ENCODE assay signal across 10 cellular contexts in genomic region chr10:132541601-132542011, GRCh38. TPM values are rescaled to one million over a fixed set of nuclear protein-coding genes. Genes with fewer than 3 reads are reported as not detected.
DNase-seq lines count a peak whose midpoint lies in the region; ATAC-seq, FAIRE-seq and TF ChIP-seq lines count a peak whose summit lies in the region.
"Had no signal": no experiment of that assay in that cellular context is flagged by ENCODE, and none has a peak within 500 bp of the region (broad histone marks: within the 10 kb centered on the region; RNA-seq: fewer than 3 reads in every experiment).

No MANE protein-coding gene starts in this region.

- peak; percentile 48 for FAIRE-seq in GM19239 (lab: Jason Lieb, UNC)
- FAIRE-seq: islet of Langerhans had no signal

- no peak for DNase-seq in CD8-positive, alpha-beta T cell
- DNase-seq in GM19239 (ENCODE audit: insufficient read length, low spot score) (no peak), stomach (no peak)
- no peak for DNase-seq in naive thymus-derived CD4-positive, alpha-beta T cell
- DNase-seq in CD8-positive, alpha-beta memory T cell: no peak
- DNase-seq: NCI-H1694 had no signal

- no peak for TF ChIP-seq POLR2A in stomach (IDR thresholded peaks at IDR 0.05)

- H3K9me3 ChIP-seq in CD8-positive, alpha-beta T cell (ENCODE audit: low read length): no peaks in the 10 kb centered on the region
- no peaks in the 10 kb centered on the region for H3K9me3 ChIP-seq in naive thymus-derived CD4-positive, alpha-beta T cell (ENCODE audit: control insufficient read depth in 2 of 3, low read length in 3 of 3)
- no peaks in the 10 kb centered on the region for H3K9me3 ChIP-seq in CD8-positive, alpha-beta memory T cell (ENCODE audit: low read length)
- no peaks in the 10 kb centered on the region for H3K9me3 ChIP-seq in stomach

- no peaks in the 10 kb centered on the region for H3K9me3 Mint-ChIP-seq in CD8-positive, alpha-beta T cell
- H3K9me3 Mint-ChIP-seq in activated naive CD8-positive, alpha-beta T cell (ENCODE audit: low read depth): no peaks in the 10 kb centered on the region
- H3K9me3 Mint-ChIP-seq in naive thymus-derived CD4-positive, alpha-beta T cell: no peaks in the 10 kb centered on the region
- H3K9me3 Mint-ChIP-seq in CD8-positive, alpha-beta memory T cell: no peaks in the 10 kb centered on the region

- peaks cover 5% of the 10 kb centered on the region for H3K36me3 Mint-ChIP-seq in CD8-positive, alpha-beta T cell
- H3K36me3 Mint-ChIP-seq in activated naive CD8-positive, alpha-beta T cell: peaks cover 2% of the 10 kb centered on the region
- H3K36me3 Mint-ChIP-seq in naive thymus-derived CD4-positive, alpha-beta T cell: peaks cover 0 to 11% (median 0%) of the 10 kb centered on the region in 5 donors
- H3K36me3 Mint-ChIP-seq in CD8-positive, alpha-beta memory T cell: peaks cover 0 to 1% (median 0%) of the 10 kb centered on the region in 3 donors

- intact Hi-C loops in CD8-positive, alpha-beta T cell (cut with DNase I, micrococcal nuclease): no loop called here
- intact Hi-C loops in naive thymus-derived CD4-positive, alpha-beta T cell (cut with micrococcal nuclease): no loop called here
- intact Hi-C loops in stomach (cut with DNase I; ENCODE audit: low total_unique reads): no loop called here

- H3K4me1 Mint-ChIP-seq in CD8-positive, alpha-beta T cell (ENCODE audit: low read depth): peaks cover 62% of the 10 kb centered on the region
- peaks cover 70% of the 10 kb centered on the region for H3K4me1 Mint-ChIP-seq in activated naive CD8-positive, alpha-beta T cell (ENCODE audit: low read depth)
- peaks cover 63 to 86% (median 75%) of the 10 kb centered on the region in 7 donors for H3K4me1 Mint-ChIP-seq in naive thymus-derived CD4-positive, alpha-beta T cell
- H3K4me1 Mint-ChIP-seq in CD8-positive, alpha-beta memory T cell: peaks cover 41 to 78% (median 44%) of the 10 kb centered on the region in 3 donors

- H3K27ac Mint-ChIP-seq in CD8-positive, alpha-beta T cell: peak overlapping the region; percentile 57
- peak overlapping the region; percentile 83 for H3K27ac Mint-ChIP-seq in activated naive CD8-positive, alpha-beta T cell
- peak overlapping the region; percentile 25 to 96 (median 91) for H3K27ac Mint-ChIP-seq in naive thymus-derived CD4-positive, alpha-beta T cell
- peak overlapping the region in 3 of 8 donors; percentile 19 to 70 (median 27) for H3K27ac Mint-ChIP-seq in CD8-positive, alpha-beta memory T cell

- POLR2A ChIA-PET in CD8-positive, alpha-beta T cell (lab: Charles Lee): no interaction called here
- POLR2A ChIA-PET in naive thymus-derived CD4-positive, alpha-beta T cell (lab: Charles Lee): interaction anchor here (5.0 kb wide), 1 partner anchor 9 kb away, joined by 26 read pairs; no protein-coding TSS in a partner anchor
- POLR2A ChIA-PET in CD8-positive, alpha-beta memory T cell (lab: Charles Lee): no interaction called here

- H3K27me3 ChIP-seq in CD8-positive, alpha-beta T cell (ENCODE audit: insufficient read depth, low read length): no peaks in the 10 kb centered on the region
- no peaks in the 10 kb centered on the region for H3K27me3 ChIP-seq in naive thymus-derived CD4-positive, alpha-beta T cell (ENCODE audit: control insufficient read depth in 2 of 2, insufficient read depth in 2 of 2, low read length in 2 of 2)
- no peaks in the 10 kb centered on the region for H3K27me3 ChIP-seq in CD8-positive, alpha-beta memory T cell (ENCODE audit: insufficient read depth, low read length, poor library complexity, severe bottlenecking)
- H3K27me3 ChIP-seq in stomach: no peaks in the 10 kb centered on the region

- no peaks in the 10 kb centered on the region for H3K27me3 Mint-ChIP-seq in CD8-positive, alpha-beta T cell (ENCODE audit: low read depth)
- no peaks in the 10 kb centered on the region for H3K27me3 Mint-ChIP-seq in activated naive CD8-positive, alpha-beta T cell
- H3K27me3 Mint-ChIP-seq in naive thymus-derived CD4-positive, alpha-beta T cell: no peaks in the 10 kb centered on the region
- H3K27me3 Mint-ChIP-seq in CD8-positive, alpha-beta memory T cell: no peaks in the 10 kb centered on the region

- no peak for ATAC-seq in CD8-positive, alpha-beta T cell
- ATAC-seq in naive thymus-derived CD4-positive, alpha-beta T cell: no peak
- ATAC-seq in GM21619 (IDR thresholded peaks at IDR 0.05; ENCODE audit: unreplicated experiment) (no peak), HG03175 (IDR thresholded peaks at IDR 0.05; ENCODE audit: unreplicated experiment) (no peak)

- no peak overlapping the region for H3K27ac ChIP-seq in CD8-positive, alpha-beta T cell (ENCODE audit: low read depth, low read length)
- peak overlapping the region; percentile 86 for H3K27ac ChIP-seq in naive thymus-derived CD4-positive, alpha-beta T cell (ENCODE audit: low read depth, low read length)
- H3K27ac ChIP-seq in CD8-positive, alpha-beta memory T cell (ENCODE audit: low read depth, low read length): no peak overlapping the region
- H3K27ac ChIP-seq in stomach: peak overlapping the region in 1 of 5 donors; percentile 96

- no peak for TF ChIP-seq EP300 in stomach (IDR thresholded peaks at IDR 0.05)

- 56 to 69% (median 65%) methylated on average over 3 of the region's 3 CpGs for WGBS in stomach, 5 donors

- peak overlapping the region; percentile 63 for H3K4me3 Mint-ChIP-seq in CD8-positive, alpha-beta T cell
- H3K4me3 Mint-ChIP-seq in activated naive CD8-positive, alpha-beta T cell: peak overlapping the region; percentile 77
- H3K4me3 Mint-ChIP-seq in naive thymus-derived CD4-positive, alpha-beta T cell: peak overlapping the region; percentile 64 to 98 (median 84)
- peak overlapping the region in 1 of 7 donors; percentile 84 for H3K4me3 Mint-ChIP-seq in CD8-positive, alpha-beta memory T cell

- CTCF ChIA-PET in CD8-positive, alpha-beta T cell (lab: Charles Lee): interaction anchor here (1.5 to 3.7 kb wide), 2 partner anchors 9 to 85 kb away, joined by 5 to 20 read pairs; no protein-coding TSS in a partner anchor
- CTCF ChIA-PET in naive thymus-derived CD4-positive, alpha-beta T cell (lab: Charles Lee): interaction anchor here (0.7 to 1.8 kb wide), 3 partner anchors 9 to 95 kb away, joined by 3 to 6 read pairs (median 4); no protein-coding TSS in a partner anchor
- CTCF ChIA-PET in CD8-positive, alpha-beta memory T cell (lab: Charles Lee): interaction anchor here (1.5 kb wide), 1 partner anchor 10 kb away, joined by 4 read pairs; no protein-coding TSS in a partner anchor

- no peak overlapping the region for H3K4me3 ChIP-seq in CD8-positive, alpha-beta T cell (ENCODE audit: low read depth, low read length)
- no peak overlapping the region for H3K4me3 ChIP-seq in naive thymus-derived CD4-positive, alpha-beta T cell (ENCODE audit: low read length)
- no peak overlapping the region for H3K4me3 ChIP-seq in CD8-positive, alpha-beta memory T cell (ENCODE audit: low read length)
- no peak overlapping the region for H3K4me3 ChIP-seq in stomach

- H3K4me1 ChIP-seq in CD8-positive, alpha-beta T cell (ENCODE audit: insufficient read depth, low read length): peaks cover 73% of the 10 kb centered on the region
- peaks cover 7 to 73% of the 10 kb centered on the region in 2 donors for H3K4me1 ChIP-seq in naive thymus-derived CD4-positive, alpha-beta T cell (ENCODE audit: control insufficient read depth in 2 of 2, insufficient read depth in 2 of 2, low read length in 2 of 2)
- peaks cover 57% of the 10 kb centered on the region for H3K4me1 ChIP-seq in CD8-positive, alpha-beta memory T cell (ENCODE audit: insufficient read depth, low read length)
- peaks cover 68 to 85% (median 75%) of the 10 kb centered on the region in 4 donors for H3K4me1 ChIP-seq in stomach

- TF ChIP-seq CTCF in CD8-positive, alpha-beta T cell (IDR thresholded peaks at IDR 0.05): no peak
- TF ChIP-seq CTCF in stomach (IDR thresholded peaks at IDR 0.05): no peak

- no peaks in the 10 kb centered on the region for H3K36me3 ChIP-seq in CD8-positive, alpha-beta T cell (ENCODE audit: insufficient read depth, low read length)
- H3K36me3 ChIP-seq in naive thymus-derived CD4-positive, alpha-beta T cell (ENCODE audit: control insufficient read depth in 2 of 3, insufficient read depth in 3 of 3, low read length in 3 of 3): no peaks in the 10 kb centered on the region
- H3K36me3 ChIP-seq in CD8-positive, alpha-beta memory T cell (ENCODE audit: insufficient read depth, low read length): no peaks in the 10 kb centered on the region
- peaks cover 0 to 16% (median 0%) of the 10 kb centered on the region in 4 donors for H3K36me3 ChIP-seq in stomach

RNA-seq across cellular contexts. Expression of gene INPP5A, which starts 4.0 kb away (rescaled TPM):
- 10 to 100 TPM; 16.9 to 19.4 TPM for total RNA-seq in CD8-positive, alpha-beta T cell
- 10 to 100 TPM; 15.5 to 30.7 (median 28.7) TPM for total RNA-seq in naive thymus-derived CD4-positive, alpha-beta T cell
- polyA plus RNA-seq in naive thymus-derived CD4-positive, alpha-beta T cell: 1 to 10 TPM in 1 of 2 donors, under 1 TPM in 1; 0.97 to 2.0 TPM
- total RNA-seq in CD8-positive, alpha-beta memory T cell: 1 to 10 TPM; 4.8 to 6.1 TPM
- polyA plus RNA-seq in CD8-positive, alpha-beta memory T cell: 1.1 TPM
- total RNA-seq in stomach: 10 to 100 TPM; 30.4 to 72.3 (median 50.6) TPM
- polyA plus RNA-seq in stomach: 10 to 100 TPM; 17.2 to 22.1 (median 21.8) TPM
